ENCODE assay signal across 8 cellular contexts in genomic region chr3:39809995-39810595, GRCh38. TPM values are rescaled to one million over a fixed set of nuclear protein-coding genes. Genes with fewer than 3 reads are reported as not detected.
DNase-seq lines count a peak whose midpoint lies in the region; ATAC-seq and TF ChIP-seq lines count a peak whose summit lies in the region.

No MANE protein-coding gene starts in this region.

- peak overlapping the region; percentile 72 for H3K4me3 Mint-ChIP-seq in chondrocyte (ENCODE audit: unreplicated experiment)

- H3K27me3 ChIP-seq in aorta (ENCODE audit: control insufficient read depth in 1 of 2, insufficient read depth in 2 of 2, low read length in 1 of 2): no peaks in the 10 kb centered on the region

- no peaks in the 10 kb centered on the region for H3K9me3 Mint-ChIP-seq in chondrocyte (ENCODE audit: low read depth)

- peaks cover 53% of the 10 kb centered on the region for H3K27me3 Mint-ChIP-seq in chondrocyte (ENCODE audit: low read depth)

- DNase-seq in GM03348 (ENCODE audit: low spot score): peak; percentile 12
- DNase-seq in chondrocyte (ENCODE audit: low spot score): no peak
- DNase-seq in aorta: no peak
- no peak for DNase-seq in HEK293T (ENCODE audit: extremely low spot score)
- no peak for DNase-seq in activated effector memory CD4-positive, alpha-beta T cell treated with anti-CD3 and anti-CD28 coated beads, Interleukin-2, amount 50 U/mL, for 16 hours

- H3K4me1 ChIP-seq in mesodermal cell (ENCODE audit: control insufficient read depth, insufficient read depth, low read length, poor library complexity, severe bottlenecking): no peaks in the 10 kb centered on the region
- H3K4me1 ChIP-seq in aorta (ENCODE audit: control insufficient read depth in 1 of 2, insufficient read depth in 2 of 2, low read length in 2 of 2): no peaks in the 10 kb centered on the region

- H3K27ac ChIP-seq in mesodermal cell (ENCODE audit: low read depth, low read length, severe bottlenecking): no peak overlapping the region
- H3K27ac ChIP-seq in aorta (ENCODE audit: low read depth in 1 of 2, low read length in 2 of 2): no peak overlapping the region

- POLR2A ChIA-PET in HEK293T (lab: Yijun Ruan, JAX): no interaction called here

- 0 to 1% methylated on average over 34 to 40 of the region's 48 CpGs for WGBS in mesodermal cell (ENCODE audit: insufficient coverage in 2 of 2), 2 experiments
- 1 to 2% methylated on average over 48 of the region's 48 CpGs for WGBS in aorta, 2 donors

- H3K27ac Mint-ChIP-seq in chondrocyte (ENCODE audit: unreplicated experiment): no peak overlapping the region

- H3K9me3 ChIP-seq in mesodermal cell (ENCODE audit: control insufficient read depth, low read length) (no peaks in the 10 kb centered on the region), aorta (ENCODE audit: control insufficient read depth, low read length) (no peaks in the 10 kb centered on the region)

- H3K4me1 Mint-ChIP-seq in chondrocyte (ENCODE audit: low read depth): peaks cover 20% of the 10 kb centered on the region

- intact Hi-C loops in aorta (cut with DNase I): loop anchor here in 1 of 2 donors (5.0 kb wide), 1 partner anchor 367 kb away; no protein-coding TSS in a partner anchor

- H3K4me3 ChIP-seq in mesodermal cell (ENCODE audit: extremely low read depth, insufficient read depth, low read length, poor library complexity, severe bottlenecking) (peak overlapping the region; percentile 30), aorta (ENCODE audit: low read length in 2 of 2) (peak overlapping the region in 1 of 2 donors; percentile 64)

- H3K36me3 Mint-ChIP-seq in chondrocyte (ENCODE audit: low read depth): no peaks in the 10 kb centered on the region

- H3K36me3 ChIP-seq in mesodermal cell (ENCODE audit: control insufficient read depth, insufficient read depth, low read length) (no peaks in the 10 kb centered on the region), aorta (ENCODE audit: control insufficient read depth in 1 of 2, insufficient read depth in 2 of 2, low read length in 1 of 2) (no peaks in the 10 kb centered on the region)

- ATAC-seq in HG03342 (IDR thresholded peaks at IDR 0.05; ENCODE audit: unreplicated experiment) (peak; percentile 6), aorta (ENCODE audit: low FRiP score) (peak; percentile 13), GM18867 (IDR thresholded peaks at IDR 0.05; ENCODE audit: unreplicated experiment) (no peak)

- CTCF ChIA-PET in HEK293T (lab: Yijun Ruan, JAX): no interaction called here

- TF ChIP-seq CTCF in chondrocyte (IDR thresholded peaks at IDR 0.05): no peak

TF ChIP-seq in HEK293T, 16 proteins besides CTCF, POLR2A, EP300 and RAD21:
- TF ChIP-seq FOXK2 (IDR thresholded peaks at IDR 0.05): no peak
- no peak for TF ChIP-seq L3MBTL2 (conservative IDR thresholded peaks at IDR 0.05)
- no peak for TF ChIP-seq ARNT (IDR thresholded peaks at IDR 0.05)
- no peak for TF ChIP-seq NFRKB (IDR thresholded peaks at IDR 0.05)
- no peak for TF ChIP-seq CTBP1 (IDR thresholded peaks at IDR 0.05; ENCODE audit: borderline replicate concordance)
- no peak for TF ChIP-seq PKNOX1 (IDR thresholded peaks at IDR 0.05)
- TF ChIP-seq HDGF (IDR thresholded peaks at IDR 0.05; ENCODE audit: borderline replicate concordance): no peak
- TF ChIP-seq LEF1 (IDR thresholded peaks at IDR 0.05; ENCODE audit: borderline replicate concordance): no peak
- TF ChIP-seq ELF4 (IDR thresholded peaks at IDR 0.05): no peak
- no peak for TF ChIP-seq FOXA1 (IDR thresholded peaks at IDR 0.05)
- no peak for TF ChIP-seq SP1 (IDR thresholded peaks at IDR 0.05)
- no peak for TF ChIP-seq TARDBP (IDR thresholded peaks at IDR 0.05)
- no peak for TF ChIP-seq BHLHE40 (IDR thresholded peaks at IDR 0.05; ENCODE audit: borderline replicate concordance)
- no peak for TF ChIP-seq ZNF384 (IDR thresholded peaks at IDR 0.05)
- no peak for TF ChIP-seq FOXM1 (IDR thresholded peaks at IDR 0.05; ENCODE audit: borderline replicate concordance)
- TF ChIP-seq SUZ12 (IDR thresholded peaks at IDR 0.05): no peak
TF ChIP-seq in HEK293T: peak in this region for 0.

RNA-seq across cellular contexts. Expression of gene MYRIP, which starts 0.7 kb away (rescaled TPM):
- total RNA-seq in chondrocyte (0.12 to 0.39 TPM in 2 of 3 replicates, not detected in the other), aorta (10 to 100 TPM; 10.3 to 11.0 TPM)
- 0.22 TPM for polyA plus RNA-seq in mesodermal cell (2013, experiment 1 of 2)
- polyA plus RNA-seq in mesodermal cell (2013, experiment 2 of 2): not detected
- polyA plus RNA-seq in aorta: under 1 TPM; 0.15 to 0.63 TPM
